ENCODE assay signal across 8 cellular contexts in genomic region chr12:89709157-89709993, GRCh38. TPM values are rescaled to one million over a fixed set of nuclear protein-coding genes. Genes with fewer than 3 reads are reported as not detected.
DNase-seq lines count a peak whose midpoint lies in the region; ATAC-seq lines count a peak whose summit lies in the region.

No MANE protein-coding gene starts in this region.

- no peaks in the 10 kb centered on the region for H3K36me3 ChIP-seq in effector memory CD4-positive, alpha-beta T cell (ENCODE audit: control insufficient read depth, insufficient read depth, low read length)

- DNase-seq in COLO829 (ENCODE audit: low spot score) (peak; percentile 95), HT-29 (ENCODE audit: low spot score) (peak; percentile 96), medulla oblongata (ENCODE audit: extremely low spot score) (peak; percentile 98)
- peak; percentile 95 for DNase-seq in NK-92 treated with Interleukin-12 subunit alpha and Interleukin-12 subunit beta, amount 100 ng/mL, for 24 hours (lab: John Stamatoyannopoulos, UW)
- DNase-seq in activated CD8-positive, alpha-beta memory T cell treated with anti-CD3 and anti-CD28 coated beads for 4 hours (ENCODE audit: low read depth in 2 of 2), result peak; percentile 99
- peak; percentile 98 to 100 (median 99) for DNase-seq in effector memory CD4-positive, alpha-beta T cell
- peak; percentile 96 to 98 (median 96) for DNase-seq in stimulated activated CD4-positive, alpha-beta T cell treated with anti-CD3 and anti-CD28 coated beads, TNF-alpha, amount 100 ng/mL, for 48 hours (ENCODE audit: low read depth in 3 of 3)

- peak; percentile 62 for ATAC-seq in GM21360 (IDR thresholded peaks at IDR 0.05; ENCODE audit: unreplicated experiment)

- no peaks in the 10 kb centered on the region for H3K9me3 ChIP-seq in effector memory CD4-positive, alpha-beta T cell (ENCODE audit: control insufficient read depth, low read length)

- peak overlapping the region; percentile 96 for H3K27ac ChIP-seq in effector memory CD4-positive, alpha-beta T cell (ENCODE audit: insufficient read depth, low read length, poor library complexity, severe bottlenecking)

- no peaks in the 10 kb centered on the region for H3K27me3 ChIP-seq in effector memory CD4-positive, alpha-beta T cell (replicated peaks; ENCODE audit: control insufficient read depth, insufficient read depth, low read length, poor library complexity, severe bottlenecking)

- peak overlapping the region; percentile 97 for H3K4me3 ChIP-seq in effector memory CD4-positive, alpha-beta T cell (ENCODE audit: insufficient read depth, low read depth, low read length, poor library complexity, severe bottlenecking)

- H3K4me1 ChIP-seq in effector memory CD4-positive, alpha-beta T cell (ENCODE audit: control insufficient read depth, insufficient read depth, low read length, poor library complexity, severe bottlenecking), result peaks cover 23% of the 10 kb centered on the region

RNA-seq across cellular contexts. Expression of gene ATP2B1, which starts 0.7 kb away (rescaled TPM):
- total RNA-seq in HT-29 (2014; rRNA removed; shearing (Covaris generic)), result 19.1 and 29.3 TPM in 2 replicates

Comparison
In these comparisons a context has a peak if more than half of its experiments do, and no peak if none do; other contexts are left out.
1. Peak in every context shown above with its lines: DNase-seq, ATAC-seq, H3K4me3 ChIP-seq and H3K27ac ChIP-seq.